ENCODE assay signal across 1 cellular context in genomic region chr22:49448546-49448945, GRCh38.
TF ChIP-seq lines count a peak whose summit lies in the region.

No MANE protein-coding gene starts in this region.

TF ChIP-seq in H1, 55 proteins besides CTCF, POLR2A, EP300 and RAD21 (continued from another document):
- TF ChIP-seq ATF3 (IDR thresholded peaks at IDR 0.05; ENCODE audit: insufficient read depth, low read depth, low read length) (no peak), JUN (IDR thresholded peaks at IDR 0.05; ENCODE audit: low read depth, low read length) (no peak), KDM1A (IDR thresholded peaks at IDR 0.05; ENCODE audit: borderline replicate concordance, low read length) (no peak), ATF2 (IDR thresholded peaks at IDR 0.05; ENCODE audit: low read length) (no peak), ASH2L (IDR thresholded peaks at IDR 0.05; ENCODE audit: low read length) (no peak), SUZ12 (IDR thresholded peaks at IDR 0.05; ENCODE audit: low read length) (no peak), GTF2F1 (IDR thresholded peaks at IDR 0.05; ENCODE audit: borderline replicate concordance, low read depth, low read length) (no peak), POLR2AphosphoS5 (IDR thresholded peaks at IDR 0.05; ENCODE audit: low read depth, low read length) (no peak), KDM4A (IDR thresholded peaks at IDR 0.05; ENCODE audit: low read depth, low read length, severe bottlenecking) (no peak), SIX5 (IDR thresholded peaks at IDR 0.05; ENCODE audit: low read depth, low read length) (no peak), NANOG (IDR thresholded peaks at IDR 0.05; ENCODE audit: insufficient read depth, low read depth, low read length, poor library complexity, severe bottlenecking) (no peak)
